In the genomic region with DNA sequence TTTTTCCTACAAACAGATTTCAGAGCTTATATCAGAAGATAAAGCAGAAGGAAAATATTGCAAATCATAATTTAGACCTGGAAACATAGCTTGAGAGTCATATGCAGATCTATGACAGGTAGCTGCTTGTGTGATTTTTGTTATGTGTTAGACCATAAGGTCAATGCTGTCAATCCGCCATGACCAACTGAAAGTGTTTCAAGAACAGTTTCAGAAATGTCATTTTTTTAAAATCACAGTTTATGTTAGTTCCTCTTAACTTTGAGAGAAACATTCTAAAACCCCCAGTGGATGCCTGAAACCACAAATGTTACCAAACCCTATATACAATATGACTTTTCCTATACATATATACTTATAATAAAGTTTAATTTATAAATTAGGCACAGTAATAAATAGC, we compare ENCODE assay signal across 25 cellular contexts.
"Had no signal": no experiment of that assay in that cellular context is flagged by ENCODE, and none has a peak within 500 bp of the region (broad histone marks: within the 10 kb centered on the region; RNA-seq: fewer than 3 reads in every experiment).

No MANE protein-coding gene starts in this region.

- H3K4me1 ChIP-seq: gastrocnemius medialis, left lung, prostate gland, stomach, thyroid gland, vagina had no signal

- H3K27ac ChIP-seq: epithelial cell of prostate, gastrocnemius medialis, left lung, prostate gland, sigmoid colon, stomach, thyroid gland, vagina had no signal

- FAIRE-seq: kidney had no signal

- H3K36me3 ChIP-seq: gastrocnemius medialis, left lung, prostate gland, sigmoid colon, stomach, thyroid gland, vagina had no signal

- H3K4me3 ChIP-seq: gastrocnemius medialis, left lung, prostate gland, sigmoid colon, stomach, thyroid gland, vagina had no signal

- DNase-seq: effector CD8-positive, alpha-beta T cell; endodermal cell; foreskin fibroblast; gastrocnemius medialis; head of caudate nucleus; kidney; left lung; mesendoderm; midbrain; naive thymus-derived CD8-positive, alpha-beta T cell; nephron progenitor cell; nucleus accumbens; right cardiac atrium; sigmoid colon; stimulated activated CD4-positive, alpha-beta T cell treated with anti-CD3 and anti-CD28 coated beads, Interleukin-2, amount 100 ng/mL, for 24 hours; stimulated activated CD4-positive, alpha-beta T cell treated with anti-CD3 and anti-CD28 coated beads, Interleukin-4, amount 100 ng/mL, for 24 hours; stimulated activated naive CD4-positive, alpha-beta T cell treated with Interleukin-2 at 50 U/mL for 16 hours; stomach; thyroid gland; trophoblast cell had no signal

- H3K27me3 ChIP-seq: gastrocnemius medialis, left lung, sigmoid colon, stomach, thyroid gland, vagina had no signal

- H3K9me3 ChIP-seq: gastrocnemius medialis, left lung, prostate gland, sigmoid colon, stomach, thyroid gland, vagina had no signal

- ATAC-seq: esophagus mucosa; gastrocnemius medialis; left lung; naive thymus-derived CD8-positive, alpha-beta T cell; right cardiac atrium; stimulated activated effector memory CD8-positive, alpha-beta T cell treated with anti-CD3 and anti-CD28 coated beads, Interleukin-12 subunit alpha, Interleukin-12 subunit beta, amount 100 ng/mL, for 72 hours had no signal
